8 cellular contexts compared by ENCODE assay signal in the genomic region with DNA sequence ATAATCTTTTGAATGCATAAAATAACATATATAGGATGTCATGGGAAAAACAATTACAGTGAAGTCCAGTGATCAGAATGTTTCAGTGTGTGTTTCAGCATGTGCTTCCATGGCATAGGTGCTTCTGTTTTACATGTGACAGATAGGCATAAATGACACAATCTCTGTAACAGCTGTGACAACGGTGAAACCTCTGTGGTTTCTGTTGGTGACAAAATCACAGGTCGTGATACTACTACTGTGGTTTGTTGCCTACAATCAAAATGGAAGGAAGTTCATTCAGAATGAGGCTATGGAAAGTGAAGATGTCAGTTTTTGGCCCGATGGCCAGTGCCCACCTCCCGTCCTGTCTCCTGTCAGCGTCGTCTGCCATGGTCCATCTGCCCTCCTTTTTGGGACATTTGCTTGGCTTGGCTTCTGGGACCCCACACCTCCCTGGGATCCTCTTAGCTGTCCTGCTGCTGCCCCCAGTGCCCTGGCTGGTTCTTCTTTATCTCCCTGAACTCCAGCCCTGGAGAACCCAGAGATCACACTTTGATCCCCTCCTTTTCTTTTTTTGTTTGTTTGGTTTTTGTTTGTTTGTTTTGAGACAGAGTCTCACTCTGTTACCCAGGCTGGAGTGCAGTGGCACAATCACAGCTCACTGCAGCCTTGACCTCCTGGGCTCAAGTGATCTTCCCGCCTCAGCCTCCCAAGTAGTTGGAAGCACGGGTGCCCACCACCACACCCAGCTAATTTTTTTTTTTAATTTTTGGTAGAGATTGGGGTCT.
DNase-seq lines count a peak whose midpoint lies in the region; ATAC-seq, FAIRE-seq and TF ChIP-seq lines count a peak whose summit lies in the region.

No MANE protein-coding gene starts in this region.

- no peaks in the 10 kb centered on the region for H4K20me1 ChIP-seq in OCI-LY7 (ENCODE audit: insufficient read depth, low read length)

- peaks cover 45% of the 10 kb centered on the region for H3K4me1 Mint-ChIP-seq in nephron progenitor cell

- intact Hi-C loops in OCI-LY7 (cut with micrococcal nuclease; ENCODE audit: unreplicated experiment): no loop called here

- 0 out of 2 replicates have a peak overlapping the region, but pooled peaks have one; percentile 21 for H2AFZ ChIP-seq in OCI-LY7 (ENCODE audit: low read length)

- no peak for TF ChIP-seq CTCF in OCI-LY7 (conservative IDR thresholded peaks at IDR 0.05; ENCODE audit: low read length)
- no peak for TF ChIP-seq CTCF in nephron progenitor cell (IDR thresholded peaks at IDR 0.05)
- no peak for TF ChIP-seq CTCF in WERI-Rb-1 (IDR thresholded peaks at IDR 0.05; ENCODE audit: low read depth, low read length)

- no peak overlapping the region for H3K4me3 ChIP-seq in OCI-LY7 (ENCODE audit: low read depth, low read length, poor library complexity, severe bottlenecking)
- no peak overlapping the region for H3K4me3 ChIP-seq in WERI-Rb-1 (ENCODE audit: low read depth, low read length)

- peaks cover 6% of the 10 kb centered on the region for H3K9me3 Mint-ChIP-seq in nephron progenitor cell

- BruUV-seq in OCI-LY7 (replicated peaks; lab: Mats Ljungman, UMichigan): no TSS peak

- no peaks in the 10 kb centered on the region for H3K79me2 ChIP-seq in OCI-LY7 (ENCODE audit: insufficient read depth, low read depth, low read length)

- H3K4me3 Mint-ChIP-seq in nephron progenitor cell: no peak overlapping the region

- no peaks in the 10 kb centered on the region for H3K27me3 ChIP-seq in WERI-Rb-1 (ENCODE audit: insufficient read depth, low read depth, severe bottlenecking)

- no peak overlapping the region for H3K4me2 ChIP-seq in OCI-LY7 (ENCODE audit: low read length)

- H3K36me3 Mint-ChIP-seq in nephron progenitor cell (ENCODE audit: low read depth): peaks cover 55% of the 10 kb centered on the region

- H3K36me3 ChIP-seq in OCI-LY7 (ENCODE audit: insufficient read depth, low read length): no peaks in the 10 kb centered on the region
- H3K36me3 ChIP-seq in WERI-Rb-1: no peaks in the 10 kb centered on the region

- H3K27me3 Mint-ChIP-seq in nephron progenitor cell (ENCODE audit: low read depth, poor library complexity): no peaks in the 10 kb centered on the region

- POLR2A ChIA-PET in OCI-LY7 (lab: Charles Lee): interaction anchor here (0.9 to 1.0 kb wide), 2 partner anchors 8 to 20 kb away, joined by 3 to 4 read pairs; no protein-coding TSS in a partner anchor

- CTCF ChIA-PET in OCI-LY7 (lab: Charles Lee; ENCODE audit: unreplicated experiment): no interaction called here

- H3K4me1 ChIP-seq in OCI-LY7 (ENCODE audit: insufficient read depth, low read length, poor library complexity, severe bottlenecking): no peaks in the 10 kb centered on the region

- peak overlapping the region; percentile 34 for H3K27ac Mint-ChIP-seq in nephron progenitor cell

- H3K27ac ChIP-seq in OCI-LY7 (ENCODE audit: low read depth, low read length, poor library complexity, severe bottlenecking) (no peak overlapping the region), WERI-Rb-1 (no peak overlapping the region)

- peak; percentile 93 for ATAC-seq in HG02571 (IDR thresholded peaks at IDR 0.05; ENCODE audit: unreplicated experiment)
- ATAC-seq in HG03571 (IDR thresholded peaks at IDR 0.05; ENCODE audit: unreplicated experiment): no peak

- no peaks in the 10 kb centered on the region for H3K9me2 ChIP-seq in OCI-LY7 (ENCODE audit: insufficient read depth, low read length)

- H3K9me3 ChIP-seq in OCI-LY7 (ENCODE audit: low read length) (no peaks in the 10 kb centered on the region), WERI-Rb-1 (ENCODE audit: severe bottlenecking) (no peaks in the 10 kb centered on the region)

- DNase-seq in GM18507 (ENCODE audit: extremely low spot score, insufficient read length, low read depth): no peak
- DNase-seq in OCI-LY7 (ENCODE audit: low spot score): no peak
- DNase-seq in nephron progenitor cell: no peak
- DNase-seq in hypothalamus (lab: John Stamatoyannopoulos, UW): no peak
- no peak for DNase-seq in NCI-H345 treated with DMSO at 0.1 percent for 48 hours (lab: John Stamatoyannopoulos, UW; ENCODE audit: unreplicated experiment)
- no peak for DNase-seq in WERI-Rb-1

- FAIRE-seq in GM18507 (lab: Jason Lieb, UNC): peak; percentile 42
